ENCODE assay signal across 10 cellular contexts in genomic region chr20:54133434-54134427, GRCh38. TPM values are rescaled to one million over a fixed set of nuclear protein-coding genes. Genes with fewer than 3 reads are reported as not detected.
A peak's percentile ranks its signal among the peaks of the same experiment; 100 is the strongest.
DNase-seq lines count a peak whose midpoint lies in the region; ATAC-seq and TF ChIP-seq lines count a peak whose summit lies in the region.
"Had no signal": no experiment of that assay in that cellular context is flagged by ENCODE, and none has a peak within 500 bp of the region (broad histone marks: within the 10 kb centered on the region; RNA-seq: fewer than 3 reads in every experiment).

No MANE protein-coding gene starts in this region.

- CTCF ChIA-PET in Calu3 (lab: Charles Lee), result interaction anchor here (0.8 to 3.3 kb wide), 14 partner anchors 11 to 67 kb away, joined by 3 to 20 read pairs (median 4); no protein-coding TSS in a partner anchor

- no peaks in the 10 kb centered on the region for H3K9me3 Mint-ChIP-seq in Calu3 (ENCODE audit: low read depth, unreplicated experiment)

- peak; percentile 83 for DNase-seq in Calu3
- peak; percentile 76 for DNase-seq in HT1080 (ENCODE audit: low read depth)
- peak; percentile 90 for DNase-seq in epithelial cell of proximal tubule (ENCODE audit: low read depth)
- DNase-seq in stimulated activated CD4-positive, alpha-beta T cell treated with anti-CD3 and anti-CD28 coated beads, Interleukin-4, amount 100 ng/mL, for 1 hour, result no peak
- no peak for DNase-seq in uterus
- DNase-seq: activated naive CD4-positive, alpha-beta T cell treated with anti-CD3 and anti-CD28 coated beads for 36 hours; naive thymus-derived CD4-positive, alpha-beta T cell had no signal

- no peak overlapping the region for H3K9ac ChIP-seq in neural cell (ENCODE audit: low read length)

- no peaks in the 10 kb centered on the region for H3K36me3 ChIP-seq in neural cell (ENCODE audit: insufficient read depth, low read length)
- H3K36me3 ChIP-seq in uterus, result no peaks in the 10 kb centered on the region

- H3K27me3 Mint-ChIP-seq in Calu3 (ENCODE audit: unreplicated experiment), result no peaks in the 10 kb centered on the region

- H3K27ac ChIP-seq in neural cell (ENCODE audit: low read length), result no peak overlapping the region
- H3K27ac ChIP-seq in uterus, result peak overlapping the region in 1 of 2 donors; percentile 1

- no peak overlapping the region for H3K4me3 Mint-ChIP-seq in Calu3 (ENCODE audit: low read depth, unreplicated experiment)
- H3K4me3 Mint-ChIP-seq: activated naive CD4-positive, alpha-beta T cell treated with anti-CD3 and anti-CD28 coated beads for 36 hours; naive thymus-derived CD4-positive, alpha-beta T cell had no signal

- H3F3A ChIP-seq in neural cell (ENCODE audit: insufficient read depth, low read length, poor library complexity, severe bottlenecking), result no peaks in the 10 kb centered on the region

- H4K20me1 ChIP-seq in neural cell (ENCODE audit: insufficient read depth), result no peaks in the 10 kb centered on the region

- no peaks in the 10 kb centered on the region for H3K4me1 ChIP-seq in uterus

- no peak overlapping the region for H2AFZ ChIP-seq in neural cell (ENCODE audit: low read depth, low read length)

- TF ChIP-seq POLR2A in uterus (IDR thresholded peaks at IDR 0.05), result no peak

- H3K9me2 ChIP-seq in neural cell (ENCODE audit: insufficient read depth, low read length), result no peaks in the 10 kb centered on the region

- TF ChIP-seq EP300 in neural cell (conservative IDR thresholded peaks at IDR 0.05; ENCODE audit: poor library complexity, severe bottlenecking), result peak; percentile 33

- TF ChIP-seq CTCF in Calu3 (IDR thresholded peaks at IDR 0.05; ENCODE audit: unreplicated experiment) (no peak), epithelial cell of proximal tubule (conservative IDR thresholded peaks at IDR 0.05; ENCODE audit: low read depth, low read length) (no peak), neural cell (IDR thresholded peaks at IDR 0.05; ENCODE audit: poor library complexity, severe bottlenecking) (no peak), uterus (IDR thresholded peaks at IDR 0.05) (no peak)

- H3K9me3 ChIP-seq in neural cell (ENCODE audit: low read length) (peaks cover 2% of the 10 kb centered on the region), uterus (no peaks in the 10 kb centered on the region)

- H3K4me3 ChIP-seq in epithelial cell of proximal tubule (ENCODE audit: low read depth, low read length) (peak overlapping the region; percentile 10), neural cell (ENCODE audit: low read length) (no peak overlapping the region), uterus (no peak overlapping the region)

- no peaks in the 10 kb centered on the region for H3K79me2 ChIP-seq in neural cell (replicated peaks; ENCODE audit: insufficient read depth, low read length)

- no peak overlapping the region for H3K4me2 ChIP-seq in neural cell (ENCODE audit: low read length)

- intact Hi-C loops in Calu3 (cut with micrococcal nuclease; ENCODE audit: unreplicated experiment), result loop anchor here (1.0 to 2.0 kb wide), 5 partner anchors 10 to 65 kb away; no protein-coding TSS in a partner anchor
- intact Hi-C loops in uterus (cut with DNase I; ENCODE audit: low total_unique reads), result no loop called here

- H3K27ac Mint-ChIP-seq in Calu3 (ENCODE audit: unreplicated experiment), result no peak overlapping the region
- H3K27ac Mint-ChIP-seq: activated naive CD4-positive, alpha-beta T cell treated with anti-CD3 and anti-CD28 coated beads for 36 hours; naive thymus-derived CD4-positive, alpha-beta T cell had no signal

- no peak for TF ChIP-seq RAD21 in neural cell (conservative IDR thresholded peaks at IDR 0.05)

- H3K4me1 Mint-ChIP-seq in Calu3 (ENCODE audit: low read depth, unreplicated experiment), result peaks cover 1% of the 10 kb centered on the region
- H3K4me1 Mint-ChIP-seq: naive thymus-derived CD4-positive, alpha-beta T cell had no signal

- H3K27me3 ChIP-seq in neural cell (ENCODE audit: insufficient read depth, low read depth, low read length) (no peaks in the 10 kb centered on the region), uterus (no peaks in the 10 kb centered on the region)

- ATAC-seq in HG02642 (IDR thresholded peaks at IDR 0.05; ENCODE audit: poor library complexity, unreplicated experiment) (no peak), GM19397 (IDR thresholded peaks at IDR 0.05; ENCODE audit: unreplicated experiment) (no peak)

- H3K36me3 Mint-ChIP-seq in Calu3 (ENCODE audit: insufficient read depth, unreplicated experiment), result no peaks in the 10 kb centered on the region

- TSS peak; percentile 85 for BruUV-seq in Calu3 (replicated peaks; lab: Mats Ljungman, UMichigan)

TF ChIP-seq in neural cell, 6 proteins besides CTCF, POLR2A, EP300 and RAD21:
- TF ChIP-seq REST (IDR thresholded peaks at IDR 0.05; ENCODE audit: borderline replicate concordance), result peak; percentile 24
- no peak for TF ChIP-seq SMC3 (conservative IDR thresholded peaks at IDR 0.05; ENCODE audit: poor library complexity)
- TF ChIP-seq MXI1 (conservative IDR thresholded peaks at IDR 0.05; ENCODE audit: poor library complexity, severe bottlenecking), result no peak
- no peak for TF ChIP-seq EZH2 (IDR thresholded peaks at IDR 0.05; ENCODE audit: borderline replicate concordance, insufficient read depth, low read length, poor library complexity, severe bottlenecking)

RNA-seq across cellular contexts. Expression of gene CYP24A1, which starts 40.1 kb away (rescaled TPM):
- total RNA-seq in Calu3 (2022), result 393 and 665 TPM in 2 replicates
- 0.03 TPM in 1 of 2 replicates, not detected in the other for total RNA-seq in HT1080 (2014; rRNA removed; shearing (Covaris generic))
- 0.17 and 0.47 TPM in 2 replicates for polyA plus RNA-seq in HT1080 (2015; cell fraction: cytosol; rRNA removed)
- polyA plus RNA-seq in HT1080 (2015; cell fraction: nucleus; rRNA removed), result 0.24 and 0.62 TPM in 2 replicates
- 0.80 and 1.5 TPM in 2 replicates for total RNA-seq in epithelial cell of proximal tubule
- polyA plus RNA-seq in neural cell, result 0.12 TPM in 1 of 2 replicates, not detected in the other
- not detected in 2 replicates for polyA minus RNA-seq in neural cell
- 1 to 10 TPM in 1 of 4 donors, not detected in 3; 4.8 TPM for total RNA-seq in uterus
- total RNA-seq: activated naive CD4-positive, alpha-beta T cell treated with anti-CD3 and anti-CD28 coated beads for 36 hours had no signal
- polyA plus RNA-seq: naive thymus-derived CD4-positive, alpha-beta T cell had no signal

Comparison
In these comparisons a context has a peak if more than half of its experiments do, and no peak if none do; other contexts are left out.
1. DNase-seq: peak in Calu3 (single experiment), HT1080 (single experiment) and epithelial cell of proximal tubule (single experiment); none in stimulated activated CD4-positive, alpha-beta T cell treated with anti-CD3 and anti-CD28 coated beads, Interleukin-4, amount 100 ng/mL, for 1 hour (single experiment) and uterus (0 of 2).
2. RNA of gene CYP24A1, which starts 40.1 kb away (total RNA-seq): 393 to 665 TPM in Calu3; 0.80 to 1.5 TPM in epithelial cell of proximal tubule, 0.03 TPM in HT1080 and 4.8 TPM in uterus; every median in the first group is over 10 times any median in the second.